8 cellular contexts compared by ENCODE assay signal in the genomic region with DNA sequence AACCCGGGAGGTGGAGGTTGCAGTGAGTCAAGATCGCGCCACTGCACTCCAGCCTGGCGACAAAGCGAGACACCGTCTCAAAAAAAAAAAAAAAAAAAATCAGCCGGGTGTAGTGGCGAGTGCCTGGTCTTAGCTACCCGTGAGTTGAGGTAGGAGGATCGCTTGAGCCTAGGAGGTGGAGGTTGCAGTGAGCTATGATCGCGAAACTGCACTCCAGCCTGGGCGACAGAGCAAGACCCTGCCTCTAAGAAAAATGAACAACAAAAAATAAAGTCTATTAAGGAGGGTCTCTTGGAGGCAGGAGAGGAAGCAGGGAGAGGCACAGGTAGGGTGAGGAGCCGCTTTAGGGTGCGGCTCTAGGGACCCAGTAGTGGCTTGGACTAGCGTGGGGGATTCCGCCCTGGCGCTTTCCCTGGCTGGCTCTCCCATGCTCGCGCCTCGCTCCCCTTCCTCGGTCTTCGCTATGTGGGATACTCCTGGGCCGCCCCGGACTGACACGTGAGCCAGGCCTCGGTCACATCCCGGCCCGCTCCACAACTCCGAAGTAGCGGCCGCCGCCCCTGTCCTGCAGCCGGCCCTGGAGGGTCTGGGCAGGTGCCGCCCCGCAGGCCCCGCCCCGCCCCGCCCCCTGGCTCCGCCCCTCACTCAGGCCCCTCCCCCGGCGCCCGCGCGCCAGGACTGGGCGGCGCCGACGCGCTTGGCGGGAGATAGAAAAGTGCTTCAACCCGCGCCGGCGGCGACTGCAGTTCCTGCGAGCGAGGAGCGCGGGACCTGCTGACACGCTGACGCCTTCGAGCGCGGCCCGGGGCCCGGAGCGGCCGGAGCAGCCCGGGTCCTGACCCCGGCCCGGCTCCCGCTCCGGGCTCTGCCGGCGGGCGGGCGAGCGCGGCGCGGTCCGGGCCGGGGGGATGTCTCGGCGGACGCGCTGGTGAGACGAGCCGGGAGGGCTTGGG. TPM values are rescaled to one million over a fixed set of nuclear protein-coding genes. Genes with fewer than 3 reads are reported as not detected.
DNase-seq lines count a peak whose midpoint lies in the region; ATAC-seq and TF ChIP-seq lines count a peak whose summit lies in the region.

MYBL2 (plus strand) TSS at position 739 of the 953 bp plus-strand sequence; CDS start at position 909, 170 bp downstream.

- TF ChIP-seq CTCF in AG04449 (IDR thresholded peaks at IDR 0.05; ENCODE audit: insufficient read depth, low read length, missing control alignments) (no peak), colonic mucosa (IDR thresholded peaks at IDR 0.05) (no peak), lung (IDR thresholded peaks at IDR 0.05; ENCODE audit: control extremely low read depth, extremely low read depth) (no peak)

- H3K4me1 ChIP-seq in colonic mucosa (peaks cover 14% of the 10 kb centered on the region), lung (ENCODE audit: control insufficient read depth in 2 of 2, insufficient read depth in 2 of 2, low read length in 2 of 2) (peaks cover 5 to 7% of the 10 kb centered on the region in 2 donors)

- 11 to 17% methylated on average over 43 to 90 of the region's 90 CpGs for WGBS in lung, 2 donors

- no peaks in the 10 kb centered on the region for H3K36me3 ChIP-seq in colonic mucosa
- H3K36me3 ChIP-seq in lung (ENCODE audit: control insufficient read depth in 2 of 2, insufficient read depth in 2 of 2, low read length in 2 of 2): no peaks in the 10 kb centered on the region

- H3K9me3 ChIP-seq in colonic mucosa (no peaks in the 10 kb centered on the region), lung (ENCODE audit: control insufficient read depth in 2 of 2, insufficient read depth in 1 of 2, low read length in 1 of 2) (no peaks in the 10 kb centered on the region)

- CTCF ChIA-PET in AG04449 (lab: Yijun Ruan, JAX): no interaction called here

- intact Hi-C loops in colonic mucosa (cut with DNase I): loop anchor here (10.0 kb wide), 1 partner anchor 212 kb away; the partner anchor contains the start of gene SRSF6

- no peaks in the 10 kb centered on the region for H3K27me3 ChIP-seq in colonic mucosa
- H3K27me3 ChIP-seq in lung (ENCODE audit: control insufficient read depth, insufficient read depth): no peaks in the 10 kb centered on the region

- DNase-seq in AG04449 (ENCODE audit: low read depth, low spot score) (no peak), NCI-H2227 treated with DMSO at 0.1 percent for 48 hours (lab: John Stamatoyannopoulos, UW) (peak; percentile 59), colonic mucosa (peak; percentile 67), lung (ENCODE audit: low spot score) (peak; percentile 47)
- DNase-seq in activated CD4-positive, alpha-beta T cell treated with anti-CD3 and anti-CD28 coated beads for 1 hour: peak; percentile 58
- DNase-seq in stimulated activated CD8-positive, alpha-beta memory T cell treated with anti-CD3 and anti-CD28 coated beads, Interleukin-4, amount 100 ng/mL, for 24 hours (ENCODE audit: low read depth): peak; percentile 48

- H3K9ac ChIP-seq in colonic mucosa (ENCODE audit: low read depth in 2 of 2, low read length in 2 of 2): peak within 1 kb of the TSS in 1 of 2 donors; percentile 4

- H3K27ac ChIP-seq in colonic mucosa: no peak within 1 kb of the TSS
- H3K27ac ChIP-seq in lung (ENCODE audit: low read depth in 1 of 2, low read length in 1 of 2): no peak within 1 kb of the TSS

- H3K4me3 ChIP-seq in AG04449 (ENCODE audit: low read depth, low read length): peak within 1 kb of the TSS; percentile 60
- H3K4me3 ChIP-seq in colonic mucosa: peak within 1 kb of the TSS; percentile 33
- no peak within 1 kb of the TSS for H3K4me3 ChIP-seq in lung

- ATAC-seq in GM18520 (IDR thresholded peaks at IDR 0.05; ENCODE audit: unreplicated experiment): peak; percentile 75
- peak; percentile 75 for ATAC-seq in HG03045 (IDR thresholded peaks at IDR 0.05; ENCODE audit: unreplicated experiment)
- ATAC-seq in lung (ENCODE audit: insufficient read depth, low FRiP score): peak; percentile 85

- POLR2A ChIA-PET in AG04449 (lab: Yijun Ruan, JAX): no interaction called here

RNA-seq across cellular contexts. Expression of gene MYBL2, which starts in this region (rescaled TPM):
- total RNA-seq in colonic mucosa (10 to 100 TPM; 15.1 to 71.1 TPM), lung (1 to 10 TPM; 2.1 to 4.7 TPM)
- polyA plus RNA-seq in lung: 1 to 10 TPM; 2.1 to 4.4 TPM
